In the genomic region with DNA sequence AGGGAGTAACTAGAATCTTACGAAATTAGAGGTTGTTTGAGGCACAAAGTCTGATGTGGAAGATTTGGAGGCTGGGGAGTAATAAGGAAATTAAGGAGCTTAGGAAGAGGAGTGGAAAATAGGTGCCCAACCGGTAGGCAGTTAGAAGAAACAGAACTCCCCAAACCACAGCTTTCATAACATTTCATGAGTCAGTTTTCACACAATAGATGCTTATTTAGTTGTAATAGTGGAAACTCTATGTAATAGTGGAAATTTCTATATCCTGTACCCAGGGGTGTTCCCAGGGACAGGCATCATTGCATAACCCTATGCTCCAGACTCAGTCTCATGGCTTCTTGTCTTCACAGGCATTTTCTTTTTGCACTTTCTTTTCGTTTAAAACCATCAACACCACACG, we compare ENCODE assay signal across 2 cellular contexts.
TF ChIP-seq lines count a peak whose summit lies in the region.

No MANE protein-coding gene starts in this region.

TF ChIP-seq in liver, 16 proteins besides CTCF, POLR2A, EP300 and RAD21:
- no peak for TF ChIP-seq RXRA (IDR thresholded peaks at IDR 0.05)
- TF ChIP-seq, protein P1, sequence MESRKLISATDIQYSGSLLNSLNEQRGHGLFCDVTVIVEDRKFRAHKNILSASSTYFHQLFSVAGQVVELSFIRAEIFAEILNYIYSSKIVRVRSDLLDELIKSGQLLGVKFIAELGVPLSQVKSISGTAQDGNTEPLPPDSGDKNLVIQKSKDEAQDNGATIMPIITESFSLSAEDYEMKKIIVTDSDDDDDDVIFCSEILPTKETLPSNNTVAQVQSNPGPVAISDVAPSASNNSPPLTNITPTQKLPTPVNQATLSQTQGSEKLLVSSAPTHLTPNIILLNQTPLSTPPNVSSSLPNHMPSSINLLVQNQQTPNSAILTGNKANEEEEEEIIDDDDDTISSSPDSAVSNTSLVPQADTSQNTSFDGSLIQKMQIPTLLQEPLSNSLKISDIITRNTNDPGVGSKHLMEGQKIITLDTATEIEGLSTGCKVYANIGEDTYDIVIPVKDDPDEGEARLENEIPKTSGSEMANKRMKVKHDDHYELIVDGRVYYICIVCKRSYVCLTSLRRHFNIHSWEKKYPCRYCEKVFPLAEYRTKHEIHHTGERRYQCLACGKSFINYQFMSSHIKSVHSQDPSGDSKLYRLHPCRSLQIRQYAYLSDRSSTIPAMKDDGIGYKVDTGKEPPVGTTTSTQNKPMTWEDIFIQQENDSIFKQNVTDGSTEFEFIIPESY (IDR thresholded peaks at IDR 0.05) = no peak
- TF ChIP-seq SP1 (IDR thresholded peaks at IDR 0.05) = peak; percentile 20

TF ChIP-seq in HepG2, 621 proteins besides CTCF, POLR2A, EP300 and RAD21:
- TF ChIP-seq SP2 (CRISPR knock-in tag; IDR thresholded peaks at IDR 0.05) = no peak
- no peak for TF ChIP-seq THYN1 (CRISPR knock-in tag; IDR thresholded peaks at IDR 0.05; ENCODE audit: borderline replicate concordance, low read depth)
- no peak for TF ChIP-seq ZNF761 (CRISPR knock-in tag; conservative IDR thresholded peaks at IDR 0.05)
- TF ChIP-seq, protein P2, sequence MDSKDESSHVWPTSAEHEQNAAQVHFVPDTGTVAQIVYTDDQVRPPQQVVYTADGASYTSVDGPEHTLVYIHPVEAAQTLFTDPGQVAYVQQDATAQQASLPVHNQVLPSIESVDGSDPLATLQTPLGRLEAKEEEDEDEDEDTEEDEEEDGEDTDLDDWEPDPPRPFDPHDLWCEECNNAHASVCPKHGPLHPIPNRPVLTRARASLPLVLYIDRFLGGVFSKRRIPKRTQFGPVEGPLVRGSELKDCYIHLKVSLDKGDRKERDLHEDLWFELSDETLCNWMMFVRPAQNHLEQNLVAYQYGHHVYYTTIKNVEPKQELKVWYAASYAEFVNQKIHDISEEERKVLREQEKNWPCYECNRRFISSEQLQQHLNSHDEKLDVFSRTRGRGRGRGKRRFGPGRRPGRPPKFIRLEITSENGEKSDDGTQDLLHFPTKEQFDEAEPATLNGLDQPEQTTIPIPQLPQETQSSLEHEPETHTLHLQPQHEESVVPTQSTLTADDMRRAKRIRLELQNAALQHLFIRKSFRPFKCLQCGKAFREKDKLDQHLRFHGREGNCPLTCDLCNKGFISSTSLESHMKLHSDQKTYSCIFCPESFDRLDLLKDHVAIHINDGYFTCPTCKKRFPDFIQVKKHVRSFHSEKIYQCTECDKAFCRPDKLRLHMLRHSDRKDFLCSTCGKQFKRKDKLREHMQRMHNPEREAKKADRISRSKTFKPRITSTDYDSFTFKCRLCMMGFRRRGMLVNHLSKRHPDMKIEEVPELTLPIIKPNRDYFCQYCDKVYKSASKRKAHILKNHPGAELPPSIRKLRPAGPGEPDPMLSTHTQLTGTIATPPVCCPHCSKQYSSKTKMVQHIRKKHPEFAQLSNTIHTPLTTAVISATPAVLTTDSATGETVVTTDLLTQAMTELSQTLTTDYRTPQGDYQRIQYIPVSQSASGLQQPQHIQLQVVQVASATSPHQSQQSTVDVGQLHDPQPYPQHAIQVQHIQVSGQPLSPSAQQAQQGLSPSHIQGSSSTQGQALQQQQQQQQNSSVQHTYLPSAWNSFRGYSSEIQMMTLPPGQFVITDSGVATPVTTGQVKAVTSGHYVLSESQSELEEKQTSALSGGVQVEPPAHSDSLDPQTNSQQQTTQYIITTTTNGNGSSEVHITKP (CRISPR knock-in tag; IDR thresholded peaks at IDR 0.05; ENCODE audit: low read depth) = no peak
- TF ChIP-seq, protein P3, sequence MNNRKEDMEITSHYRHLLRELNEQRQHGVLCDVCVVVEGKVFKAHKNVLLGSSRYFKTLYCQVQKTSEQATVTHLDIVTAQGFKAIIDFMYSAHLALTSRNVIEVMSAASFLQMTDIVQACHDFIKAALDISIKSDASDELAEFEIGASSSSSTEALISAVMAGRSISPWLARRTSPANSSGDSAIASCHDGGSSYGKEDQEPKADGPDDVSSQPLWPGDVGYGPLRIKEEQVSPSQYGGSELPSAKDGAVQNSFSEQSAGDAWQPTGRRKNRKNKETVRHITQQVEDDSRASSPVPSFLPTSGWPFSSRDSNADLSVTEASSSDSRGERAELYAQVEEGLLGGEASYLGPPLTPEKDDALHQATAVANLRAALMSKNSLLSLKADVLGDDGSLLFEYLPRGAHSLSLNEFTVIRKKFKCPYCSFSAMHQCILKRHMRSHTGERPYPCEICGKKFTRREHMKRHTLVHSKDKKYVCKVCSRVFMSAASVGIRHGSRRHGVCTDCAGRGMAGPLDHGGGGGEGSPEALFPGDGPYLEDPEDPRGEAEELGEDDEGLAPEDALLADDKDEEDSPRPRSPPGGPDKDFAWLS (CRISPR knock-in tag; IDR thresholded peaks at IDR 0.05; ENCODE audit: borderline replicate concordance) = no peak
- TF ChIP-seq, protein P4, sequence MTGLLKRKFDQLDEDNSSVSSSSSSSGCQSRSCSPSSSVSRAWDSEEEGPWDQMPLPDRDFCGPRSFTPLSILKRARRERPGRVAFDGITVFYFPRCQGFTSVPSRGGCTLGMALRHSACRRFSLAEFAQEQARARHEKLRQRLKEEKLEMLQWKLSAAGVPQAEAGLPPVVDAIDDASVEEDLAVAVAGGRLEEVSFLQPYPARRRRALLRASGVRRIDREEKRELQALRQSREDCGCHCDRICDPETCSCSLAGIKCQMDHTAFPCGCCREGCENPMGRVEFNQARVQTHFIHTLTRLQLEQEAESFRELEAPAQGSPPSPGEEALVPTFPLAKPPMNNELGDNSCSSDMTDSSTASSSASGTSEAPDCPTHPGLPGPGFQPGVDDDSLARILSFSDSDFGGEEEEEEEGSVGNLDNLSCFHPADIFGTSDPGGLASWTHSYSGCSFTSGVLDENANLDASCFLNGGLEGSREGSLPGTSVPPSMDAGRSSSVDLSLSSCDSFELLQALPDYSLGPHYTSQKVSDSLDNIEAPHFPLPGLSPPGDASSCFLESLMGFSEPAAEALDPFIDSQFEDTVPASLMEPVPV (CRISPR knock-in tag; IDR thresholded peaks at IDR 0.05) = no peak
- TF ChIP-seq, protein P5, sequence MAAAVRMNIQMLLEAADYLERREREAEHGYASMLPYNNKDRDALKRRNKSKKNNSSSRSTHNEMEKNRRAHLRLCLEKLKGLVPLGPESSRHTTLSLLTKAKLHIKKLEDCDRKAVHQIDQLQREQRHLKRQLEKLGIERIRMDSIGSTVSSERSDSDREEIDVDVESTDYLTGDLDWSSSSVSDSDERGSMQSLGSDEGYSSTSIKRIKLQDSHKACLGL (CRISPR knock-in tag; IDR thresholded peaks at IDR 0.05) = no peak
- no peak for TF ChIP-seq ZNF83 (CRISPR knock-in tag; IDR thresholded peaks at IDR 0.05; ENCODE audit: borderline replicate concordance)
- TF ChIP-seq, protein P6, sequence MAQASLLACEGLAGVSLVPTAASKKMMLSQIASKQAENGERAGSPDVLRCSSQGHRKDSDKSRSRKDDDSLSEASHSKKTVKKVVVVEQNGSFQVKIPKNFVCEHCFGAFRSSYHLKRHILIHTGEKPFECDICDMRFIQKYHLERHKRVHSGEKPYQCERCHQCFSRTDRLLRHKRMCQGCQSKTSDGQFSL (CRISPR knock-in tag; IDR thresholded peaks at IDR 0.05) = no peak
- TF ChIP-seq NONO (IDR thresholded peaks at IDR 0.05) = no peak
- no peak for TF ChIP-seq NONO (CRISPR knock-in tag; conservative IDR thresholded peaks at IDR 0.05)
- no peak for TF ChIP-seq CBX5 (CRISPR knock-in tag; IDR thresholded peaks at IDR 0.05; ENCODE audit: borderline replicate concordance)
- no peak for TF ChIP-seq ZBTB20 (CRISPR knock-in tag; IDR thresholded peaks at IDR 0.05; ENCODE audit: borderline replicate concordance, low read depth)
- no peak for TF ChIP-seq NCOA2 (CRISPR knock-in tag; IDR thresholded peaks at IDR 0.05)
- TF ChIP-seq ZNF558 (CRISPR knock-in tag; IDR thresholded peaks at IDR 0.05; ENCODE audit: borderline replicate concordance) = no peak
